ENCODE assay signal across 13 cellular contexts in genomic region chr11:56932572-56933235, GRCh38. TPM values are rescaled to one million over a fixed set of nuclear protein-coding genes. Genes with fewer than 3 reads are reported as not detected.
DNase-seq lines count a peak whose midpoint lies in the region; ATAC-seq, FAIRE-seq and TF ChIP-seq lines count a peak whose summit lies in the region.
"Had no signal": no experiment of that assay in that cellular context is flagged by ENCODE, and none has a peak within 500 bp of the region (broad histone marks: within the 10 kb centered on the region; RNA-seq: fewer than 3 reads in every experiment).

No MANE protein-coding gene starts in this region.

- H3K4me2 ChIP-seq in astrocyte (ENCODE audit: low read length): peak overlapping the region; percentile 30

- H3K4me3 ChIP-seq in astrocyte (ENCODE audit: insufficient read depth, low read depth, low read length): no peak overlapping the region
- no peak overlapping the region for H3K4me3 ChIP-seq in mucosa of descending colon

- H3K4me1 ChIP-seq in astrocyte (ENCODE audit: insufficient read depth, low read length) (peaks cover 11% of the 10 kb centered on the region), mucosa of descending colon (ENCODE audit: low read depth) (no peaks in the 10 kb centered on the region)

- H3K36me3 ChIP-seq in astrocyte (ENCODE audit: insufficient read depth, low read length) (no peaks in the 10 kb centered on the region), mucosa of descending colon (ENCODE audit: low read depth) (no peaks in the 10 kb centered on the region)

- TF ChIP-seq CTCF in astrocyte (IDR thresholded peaks at IDR 0.05; ENCODE audit: insufficient read depth, low read depth, low read length) (no peak), mucosa of descending colon (IDR thresholded peaks at IDR 0.05) (no peak), D721Med (IDR thresholded peaks at IDR 0.05; ENCODE audit: insufficient read depth, missing control alignments) (no peak)

- intact Hi-C loops in mucosa of descending colon (cut with DNase I, micrococcal nuclease): no loop called here

- H3K27me3 ChIP-seq in astrocyte (ENCODE audit: insufficient read depth, low read length): no peaks in the 10 kb centered on the region

- FAIRE-seq in astrocyte (lab: Jason Lieb, UNC) (no peak), D721Med (lab: Jason Lieb, UNC) (no peak)

- no peak overlapping the region for H3K4me3 Mint-ChIP-seq in astrocyte (ENCODE audit: unreplicated experiment)
- H3K4me3 Mint-ChIP-seq in naive thymus-derived CD8-positive, alpha-beta T cell: no peak overlapping the region

- H4K20me1 ChIP-seq in astrocyte (ENCODE audit: insufficient read depth, low read length): no peaks in the 10 kb centered on the region

- peaks cover 9% of the 10 kb centered on the region for H3K4me1 Mint-ChIP-seq in astrocyte (ENCODE audit: low read depth, unreplicated experiment)
- H3K4me1 Mint-ChIP-seq in naive thymus-derived CD8-positive, alpha-beta T cell: no peaks in the 10 kb centered on the region

- ATAC-seq in mucosa of descending colon: peak; percentile 40
- ATAC-seq in naive thymus-derived CD8-positive, alpha-beta T cell: no peak

- H3K36me3 Mint-ChIP-seq in astrocyte (ENCODE audit: low read depth, unreplicated experiment): no peaks in the 10 kb centered on the region
- no peaks in the 10 kb centered on the region for H3K36me3 Mint-ChIP-seq in naive thymus-derived CD8-positive, alpha-beta T cell

- no peak overlapping the region for H3K9ac ChIP-seq in astrocyte (ENCODE audit: low read length)

- H3K27ac Mint-ChIP-seq in astrocyte (ENCODE audit: unreplicated experiment): peak overlapping the region; percentile 63
- no peak overlapping the region for H3K27ac Mint-ChIP-seq in naive thymus-derived CD8-positive, alpha-beta T cell

- H3K9me3 Mint-ChIP-seq in astrocyte (ENCODE audit: unreplicated experiment): no peaks in the 10 kb centered on the region
- peaks cover 4 to 22% (median 7%) of the 10 kb centered on the region in 9 donors for H3K9me3 Mint-ChIP-seq in naive thymus-derived CD8-positive, alpha-beta T cell

- H3K79me2 ChIP-seq in astrocyte (ENCODE audit: insufficient read depth, low read length): no peaks in the 10 kb centered on the region

- POLR2A ChIA-PET in naive thymus-derived CD8-positive, alpha-beta T cell (lab: Charles Lee): no interaction called here

- H3K9me3 ChIP-seq in astrocyte (ENCODE audit: insufficient read depth, low read depth, low read length) (no peaks in the 10 kb centered on the region), mucosa of descending colon (no peaks in the 10 kb centered on the region)

- no peaks in the 10 kb centered on the region for H3K27me3 Mint-ChIP-seq in astrocyte (ENCODE audit: low read depth, unreplicated experiment)
- H3K27me3 Mint-ChIP-seq in naive thymus-derived CD8-positive, alpha-beta T cell: peaks cover 0 to 7% (median 2%) of the 10 kb centered on the region in 5 donors

- DNase-seq in DMS153 treated with DMSO at 0.1 percent for 48 hours (lab: John Stamatoyannopoulos, UW; ENCODE audit: unreplicated experiment): peak; percentile 58
- peak; percentile 88 for DNase-seq in HPDE6-E6E7 (ENCODE audit: extremely low spot score)
- DNase-seq in astrocyte (ENCODE audit: low read depth): peak; percentile 79
- DNase-seq in mucosa of descending colon: no peak
- DNase-seq in D721Med (ENCODE audit: insufficient read length, low spot score): no peak
- DNase-seq in activated gamma-delta T cell (lab: John Stamatoyannopoulos, UW): no peak
- DNase-seq in naive thymus-derived CD8-positive, alpha-beta T cell: no peak
- DNase-seq in NCI-H2029 treated with DMSO at 0.1 percent for 48 hours (lab: John Stamatoyannopoulos, UW): no peak
- DNase-seq: effector CD8-positive, alpha-beta T cell; GDM1; T-helper 9 cell had no signal

- H3K27ac ChIP-seq in astrocyte (ENCODE audit: low read depth, low read length): no peak overlapping the region

- H2AFZ ChIP-seq in astrocyte (ENCODE audit: low read depth, low read length): no peak overlapping the region

RNA-seq across cellular contexts. Expression of gene OR5AK2, which starts 56.0 kb away (rescaled TPM):
- not detected in 2 replicates for total RNA-seq in astrocyte
- not detected for total RNA-seq in mucosa of descending colon
- not detected for total RNA-seq in naive thymus-derived CD8-positive, alpha-beta T cell
- polyA plus RNA-seq in naive thymus-derived CD8-positive, alpha-beta T cell: not detected
- total RNA-seq: NCI-H460, osteocyte had no signal

Comparison
In these comparisons a context has a peak if more than half of its experiments do, and no peak if none do; other contexts are left out.
1. DNase-seq: peak in DMS153 treated with DMSO at 0.1 percent for 48 hours (single experiment), HPDE6-E6E7 (single experiment) and astrocyte (single experiment); none in mucosa of descending colon (0 of 3), D721Med (single experiment), activated gamma-delta T cell (single experiment), naive thymus-derived CD8-positive, alpha-beta T cell (0 of 10) and NCI-H2029 treated with DMSO at 0.1 percent for 48 hours (single experiment).